Comparison of ENCODE assay signal across 1 cellular context in genomic region chr1:1281533-1282321, GRCh38.
TF ChIP-seq lines count a peak whose summit lies in the region.

No MANE protein-coding gene starts in this region.

TF ChIP-seq in H1, 55 proteins besides CTCF, POLR2A, EP300 and RAD21:
- no peak for TF ChIP-seq ZNF274 (IDR thresholded peaks at IDR 0.05; ENCODE audit: borderline replicate concordance, extremely low read depth, low read length)
